ENCODE assay signal across 9 cellular contexts in genomic region chr6:64012351-64013060, GRCh38.
DNase-seq lines count a peak whose midpoint lies in the region; ATAC-seq and TF ChIP-seq lines count a peak whose summit lies in the region.
"Had no signal": no experiment of that assay in that cellular context is flagged by ENCODE, and none has a peak within 500 bp of the region (broad histone marks: within the 10 kb centered on the region; RNA-seq: fewer than 3 reads in every experiment).

No MANE protein-coding gene starts in this region.

- H2AK5ac ChIP-seq in IMR-90 (ENCODE audit: low read depth, low read length), result no peak overlapping the region

- H3K4me1 Mint-ChIP-seq in stimulated activated naive CD8-positive, alpha-beta T cell treated with anti-CD3 and anti-CD28 coated beads, Interleukin-15, amount 100 ng/mL, for 72 hours, result no peaks in the 10 kb centered on the region
- H3K4me1 Mint-ChIP-seq in activated CD8-positive, alpha-beta T cell treated with anti-CD3 and anti-CD28 coated beads for 36 hours (ENCODE audit: low read depth), result no peaks in the 10 kb centered on the region

- H4K20me1 ChIP-seq in IMR-90 (ENCODE audit: insufficient read depth, low read length), result no peaks in the 10 kb centered on the region

- H3K27ac Mint-ChIP-seq in stimulated activated naive CD8-positive, alpha-beta T cell treated with anti-CD3 and anti-CD28 coated beads, Interleukin-15, amount 100 ng/mL, for 72 hours, result no peak overlapping the region
- H3K27ac Mint-ChIP-seq in activated CD8-positive, alpha-beta T cell treated with anti-CD3 and anti-CD28 coated beads for 36 hours, result no peak overlapping the region

- no peak overlapping the region for H2AK9ac ChIP-seq in IMR-90 (replicated peaks; ENCODE audit: low read depth, low read length, poor library complexity)

- no peaks in the 10 kb centered on the region for H3K36me3 ChIP-seq in IMR-90 (ENCODE audit: control insufficient read depth, insufficient read depth, low read length)
- H3K36me3 ChIP-seq in left ventricle myocardium inferior, result no peaks in the 10 kb centered on the region

- H3K9me3 Mint-ChIP-seq in stimulated activated naive CD8-positive, alpha-beta T cell treated with anti-CD3 and anti-CD28 coated beads, Interleukin-15, amount 100 ng/mL, for 72 hours, result peaks cover 3 to 9% of the 10 kb centered on the region in 2 donors
- H3K9me3 Mint-ChIP-seq in activated CD8-positive, alpha-beta T cell treated with anti-CD3 and anti-CD28 coated beads for 36 hours, result no peaks in the 10 kb centered on the region

- no peaks in the 10 kb centered on the region for H3K27me3 Mint-ChIP-seq in stimulated activated naive CD8-positive, alpha-beta T cell treated with anti-CD3 and anti-CD28 coated beads, Interleukin-15, amount 100 ng/mL, for 72 hours
- no peaks in the 10 kb centered on the region for H3K27me3 Mint-ChIP-seq in activated CD8-positive, alpha-beta T cell treated with anti-CD3 and anti-CD28 coated beads for 36 hours

- H3K9me1 ChIP-seq in IMR-90 (ENCODE audit: insufficient read depth, low read length), result no peaks in the 10 kb centered on the region

- no peak overlapping the region; the same call in 1 of the 2 replicates for H3K4ac ChIP-seq in IMR-90 (ENCODE audit: low read depth, low read length)

- CTCF ChIA-PET in IMR-90 (lab: Yijun Ruan, JAX), result interaction anchor here (0.6 to 2.2 kb wide), 5 partner anchors 89 to 321 kb away, joined by 3 to 42 read pairs (median 4); no protein-coding TSS in a partner anchor
- CTCF ChIA-PET in activated CD8-positive, alpha-beta T cell treated with anti-CD3 and anti-CD28 coated beads for 36 hours (lab: Charles Lee), result no interaction called here

- H3K4me2 ChIP-seq in IMR-90 (ENCODE audit: low read depth, low read length), result no peak overlapping the region

- intact Hi-C loops in IMR-90 (cut with micrococcal nuclease), result loop anchor here (1.0 to 5.0 kb wide), 2 partner anchors 90 to 319 kb away; no protein-coding TSS in a partner anchor
- intact Hi-C loops in left ventricle myocardium inferior (cut with micrococcal nuclease), result loop anchor here (10.0 kb wide), 1 partner anchor 322 kb away; no protein-coding TSS in a partner anchor
- intact Hi-C loops in activated CD8-positive, alpha-beta T cell treated with anti-CD3 and anti-CD28 coated beads for 36 hours (cut with micrococcal nuclease), result no loop called here

- in situ Hi-C loops in IMR-90 (cut with MboI; ENCODE audit: low sequenced_read_pairs), result loop anchor here (5.0 kb wide), 1 partner anchor 320 kb away; no protein-coding TSS in a partner anchor

- BruUV-seq in IMR-90 (replicated peaks; lab: Mats Ljungman, UMichigan), result no TSS peak

- no peak overlapping the region for H2AFZ ChIP-seq in IMR-90 (replicated peaks; ENCODE audit: low read length, poor library complexity)

- H3K9me3 ChIP-seq in IMR-90 (ENCODE audit: control insufficient read depth, insufficient read depth, low read length), result no peaks in the 10 kb centered on the region
- H3K9me3 ChIP-seq in left ventricle myocardium inferior (replicated peaks), result peaks cover 7% of the 10 kb centered on the region

- peak; percentile 65 for DNase-seq in D341Med (ENCODE audit: low spot score)
- DNase-seq in IMR-90, result peak; percentile 78
- no peak for DNase-seq in left ventricle myocardium inferior
- peak; percentile 88 for DNase-seq in superior temporal gyrus (ENCODE audit: extremely low spot score)
- no peak for DNase-seq in stimulated activated naive CD8-positive, alpha-beta T cell treated with anti-CD3 and anti-CD28 coated beads, Interleukin-15, amount 100 ng/mL, for 72 hours
- DNase-seq in NCI-H2107 (lab: John Stamatoyannopoulos, UW), result no peak
- no peak for DNase-seq in activated CD8-positive, alpha-beta T cell treated with anti-CD3 and anti-CD28 coated beads for 36 hours

- no peak overlapping the region for H3K18ac ChIP-seq in IMR-90 (ENCODE audit: low read depth, low read length)

- TF ChIP-seq RAD21 in IMR-90 (IDR thresholded peaks at IDR 0.05; ENCODE audit: low read length), result peak; percentile 94

- H3K27me3 ChIP-seq in IMR-90 (ENCODE audit: control insufficient read depth, insufficient read depth, low read length), result no peaks in the 10 kb centered on the region
- no peaks in the 10 kb centered on the region for H3K27me3 ChIP-seq in left ventricle myocardium inferior (ENCODE audit: low read depth)

- no peak for TF ChIP-seq POLR2A in IMR-90 (IDR thresholded peaks at IDR 0.05; ENCODE audit: low read depth, low read length)

- H4K5ac ChIP-seq in IMR-90 (ENCODE audit: low read depth, low read length), result no peak overlapping the region

- POLR2A ChIA-PET in IMR-90 (lab: Charles Lee; ENCODE audit: unreplicated experiment), result no interaction called here
- POLR2A ChIA-PET in activated CD8-positive, alpha-beta T cell treated with anti-CD3 and anti-CD28 coated beads for 36 hours (lab: Charles Lee), result no interaction called here

- no peak overlapping the region for H2BK5ac ChIP-seq in IMR-90 (ENCODE audit: low read depth, low read length, poor library complexity, severe bottlenecking)

- H4K91ac ChIP-seq in IMR-90 (ENCODE audit: insufficient read depth, low read depth, low read length), result peak overlapping the region; percentile 40; the same call in 1 of the 2 replicates

- H3K79me1 ChIP-seq in IMR-90 (ENCODE audit: low read depth in 1 of 2, low read length in 2 of 2), result no peaks in the 10 kb centered on the region

- peak overlapping the region; percentile 5 to 52; a peak in 2 of 4 replicates for H4K8ac ChIP-seq in IMR-90 (ENCODE audit: low read depth in 2 of 2, low read length in 2 of 2)

- H3K4me3 ChIP-seq in IMR-90 (ENCODE audit: insufficient read depth, low read depth, low read length), result no peak overlapping the region
- H3K4me3 ChIP-seq in left ventricle myocardium inferior, result peak overlapping the region; percentile 24

- H2BK15ac ChIP-seq in IMR-90 (ENCODE audit: low read depth, low read length), result no peak overlapping the region

- H3K27ac ChIP-seq in IMR-90 (ENCODE audit: insufficient read depth, low read length), result no peak overlapping the region
- no peak overlapping the region for H3K27ac ChIP-seq in left ventricle myocardium inferior (replicated peaks)
- H3K27ac ChIP-seq: HL-60 had no signal

- peak overlapping the region; percentile 11 for H3K14ac ChIP-seq in IMR-90 (replicated peaks; ENCODE audit: low read depth, low read length)

- H3K4me3 Mint-ChIP-seq in stimulated activated naive CD8-positive, alpha-beta T cell treated with anti-CD3 and anti-CD28 coated beads, Interleukin-15, amount 100 ng/mL, for 72 hours, result no peak overlapping the region
- H3K4me3 Mint-ChIP-seq in activated CD8-positive, alpha-beta T cell treated with anti-CD3 and anti-CD28 coated beads for 36 hours, result no peak overlapping the region

- H3K56ac ChIP-seq in IMR-90 (ENCODE audit: extremely low read depth, insufficient read depth, low read length), result no peak overlapping the region

- dilution Hi-C loops in IMR-90 (cut with HindIII; ENCODE audit: low sequenced_read_pairs, unreplicated experiment), result no loop called here

- H2BK20ac ChIP-seq in IMR-90 (ENCODE audit: low read depth, low read length), result peak overlapping the region; percentile 78; the same call in 1 of the 2 replicates

- H3K4me1 ChIP-seq in IMR-90 (ENCODE audit: control insufficient read depth, insufficient read depth, low read length), result no peaks in the 10 kb centered on the region
- no peaks in the 10 kb centered on the region for H3K4me1 ChIP-seq in left ventricle myocardium inferior

- peak overlapping the region; percentile 50 for H2BK120ac ChIP-seq in IMR-90 (ENCODE audit: low read depth, low read length)

- H3K36me3 Mint-ChIP-seq in activated CD8-positive, alpha-beta T cell treated with anti-CD3 and anti-CD28 coated beads for 36 hours (ENCODE audit: low read depth), result no peaks in the 10 kb centered on the region

- WGBS in IMR-90 (ENCODE audit: extremely low coverage in 2 of 2, insufficient read length in 1 of 2), 2 experiments, result no CpG with 5 or more reads among the region's 4 CpGs

- H3K23ac ChIP-seq in IMR-90 (ENCODE audit: low read depth, low read length), result 0 out of 2 replicates have a peak overlapping the region, but pooled peaks have one; percentile 13

- TF ChIP-seq CTCF in IMR-90 (conservative IDR thresholded peaks at IDR 0.05; ENCODE audit: low read depth, low read length) (peak; percentile 91), left ventricle myocardium inferior (IDR thresholded peaks at IDR 0.05; ENCODE audit: borderline replicate concordance) (peak; percentile 56)
- TF ChIP-seq CTCF in activated CD8-positive, alpha-beta T cell treated with anti-CD3 and anti-CD28 coated beads for 36 hours (IDR thresholded peaks at IDR 0.05), result no peak

- ATAC-seq in IMR-90 (ENCODE audit: low read depth), result peak; percentile 98
- ATAC-seq in SK-N-SH treated with all-trans-retinoic acid at 6 μM for 48 hours, result peak; percentile 99
- no peak for ATAC-seq in stimulated activated naive CD8-positive, alpha-beta T cell treated with anti-CD3 and anti-CD28 coated beads, Interleukin-15, amount 100 ng/mL, for 72 hours
- ATAC-seq in activated CD8-positive, alpha-beta T cell treated with anti-CD3 and anti-CD28 coated beads for 36 hours, result no peak

- no peak overlapping the region for H3K9ac ChIP-seq in IMR-90 (ENCODE audit: low read depth, low read length)

TF ChIP-seq in IMR-90, 13 proteins besides CTCF, POLR2A, EP300 and RAD21:
- TF ChIP-seq SMC3 (IDR thresholded peaks at IDR 0.05; ENCODE audit: low read depth, low read length), result peak; percentile 86
- TF ChIP-seq MAFK (IDR thresholded peaks at IDR 0.05; ENCODE audit: low read depth, low read length), result no peak
TF ChIP-seq in IMR-90: peak in this region for 1.

TF ChIP-seq in SK-N-SH treated with all-trans-retinoic acid at 6 μM for 48 hours, 23 proteins besides CTCF, POLR2A, EP300 and RAD21:
- TF ChIP-seq CREB5 (CRISPR knock-in tag; IDR thresholded peaks at IDR 0.05; ENCODE audit: low read depth) (no peak), ESRRG (CRISPR knock-in tag; IDR thresholded peaks at IDR 0.05) (0 out of 2 replicates have a peak, but pooled peaks have one; percentile 20)
TF ChIP-seq in SK-N-SH treated with all-trans-retinoic acid at 6 μM for 48 hours: peak in this region for 1.

Comparison
In these comparisons a context has a peak if more than half of its experiments do, and no peak if none do; other contexts are left out.
1. DNase-seq: peak in D341Med (single experiment), IMR-90 (single experiment) and superior temporal gyrus (single experiment); none in left ventricle myocardium inferior (single experiment), stimulated activated naive CD8-positive, alpha-beta T cell treated with anti-CD3 and anti-CD28 coated beads, Interleukin-15, amount 100 ng/mL, for 72 hours (0 of 2), NCI-H2107 (single experiment) and activated CD8-positive, alpha-beta T cell treated with anti-CD3 and anti-CD28 coated beads for 36 hours (single experiment).
2. ATAC-seq: peak in IMR-90 (single experiment) and SK-N-SH treated with all-trans-retinoic acid at 6 μM for 48 hours (single experiment); none in stimulated activated naive CD8-positive, alpha-beta T cell treated with anti-CD3 and anti-CD28 coated beads, Interleukin-15, amount 100 ng/mL, for 72 hours (single experiment) and activated CD8-positive, alpha-beta T cell treated with anti-CD3 and anti-CD28 coated beads for 36 hours (single experiment).